In the genomic region with DNA sequence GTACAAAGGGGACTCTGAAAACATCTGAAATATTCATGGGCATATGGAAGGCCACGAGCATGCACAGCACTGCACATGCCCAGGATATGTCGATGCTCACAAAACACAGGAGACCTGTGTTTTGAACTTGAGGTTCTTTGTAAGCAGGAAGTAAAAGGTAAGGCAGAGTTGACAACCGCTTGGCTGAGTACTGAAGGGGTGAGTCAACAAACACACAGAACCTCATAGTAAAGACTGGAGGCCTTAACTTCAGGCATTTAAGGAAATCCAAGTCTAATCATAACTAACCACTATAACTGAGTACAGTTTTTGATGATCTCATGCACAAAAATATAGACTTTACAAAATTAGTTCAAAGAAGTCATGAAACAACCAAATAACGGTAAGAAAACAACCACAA, we compare ENCODE assay signal across 21 cellular contexts.
A peak's percentile ranks its signal among the peaks of the same experiment; 100 is the strongest.
DNase-seq lines count a peak whose midpoint lies in the region; ATAC-seq and TF ChIP-seq lines count a peak whose summit lies in the region.
"Had no signal": no experiment of that assay in that cellular context is flagged by ENCODE, and none has a peak within 500 bp of the region (broad histone marks: within the 10 kb centered on the region; RNA-seq: fewer than 3 reads in every experiment).

No MANE protein-coding gene starts in this region.

- intact Hi-C loops in mammary epithelial cell (cut with micrococcal nuclease): no loop called here
- intact Hi-C loops in breast epithelium (cut with DNase I; ENCODE audit: low total_unique reads): no loop called here
- intact Hi-C loops in PC-3 (cut with micrococcal nuclease): loop anchor here (10.0 kb wide), 1 partner anchor 77 kb away; the partner anchor contains the start of genes MYO9A and SENP8
- intact Hi-C loops in Right ventricle myocardium superior (cut with DNase I): no loop called here
- intact Hi-C loops in activated T-helper 2 cell treated with anti-CD3 and anti-CD28 coated beads, Interferon-gamma antibody, Interleukin-2, Interleukin-4, amounts not matched to agents 10 μg/mL and 5 μg/mL and 100 μg/mL, durations not matched to agents 14 hours and 24 hours and 36 hours (cut with micrococcal nuclease): no loop called here

- no peaks in the 10 kb centered on the region for H4K20me1 ChIP-seq in mammary epithelial cell (ENCODE audit: insufficient read depth, low read length)
- no peaks in the 10 kb centered on the region for H4K20me1 ChIP-seq in PC-3 (ENCODE audit: low read length)

- CTCF ChIA-PET in mammary epithelial cell (lab: Charles Lee; ENCODE audit: low non-redundant PET): no interaction called here
- CTCF ChIA-PET in PC-3 (lab: Charles Lee): no interaction called here

- H3K4me1 ChIP-seq in mammary epithelial cell (ENCODE audit: insufficient read depth, low read length): peaks cover 5% of the 10 kb centered on the region
- no peaks in the 10 kb centered on the region for H3K4me1 ChIP-seq in breast epithelium
- H3K4me1 ChIP-seq in PC-3 (ENCODE audit: insufficient read depth, low read length): peaks cover 11% of the 10 kb centered on the region

- H3K27me3 Mint-ChIP-seq in activated T-helper 2 cell treated with anti-CD3 and anti-CD28 coated beads, Interferon-gamma antibody, Interleukin-2, Interleukin-4, amounts not matched to agents 10 μg/mL and 5 μg/mL and 100 μg/mL, durations not matched to agents 14 hours and 24 hours and 36 hours (ENCODE audit: low read depth): no peaks in the 10 kb centered on the region
- H3K27me3 Mint-ChIP-seq: memory B cell, naive B cell had no signal

- POLR2A ChIA-PET in PC-3 (lab: Charles Lee; ENCODE audit: unreplicated experiment): no interaction called here

- TF ChIP-seq POLR2A in breast epithelium (IDR thresholded peaks at IDR 0.05): no peak

- no TSS peak for BruUV-seq in mammary epithelial cell (replicated peaks; lab: Mats Ljungman, UMichigan)
- BruUV-seq in PC-3 (replicated peaks; lab: Mats Ljungman, UMichigan): no TSS peak

- H3K27ac Mint-ChIP-seq in activated T-helper 2 cell treated with anti-CD3 and anti-CD28 coated beads, Interferon-gamma antibody, Interleukin-2, Interleukin-4, amounts not matched to agents 10 μg/mL and 5 μg/mL and 100 μg/mL, durations not matched to agents 14 hours and 24 hours and 36 hours: no peak overlapping the region
- H3K27ac Mint-ChIP-seq: memory B cell, naive B cell had no signal

- H3K79me2 ChIP-seq in mammary epithelial cell (ENCODE audit: insufficient read depth, low read length): peaks cover 62% of the 10 kb centered on the region
- H3K79me2 ChIP-seq in PC-3 (ENCODE audit: low read length): 0 out of 2 replicates have a peak, but pooled peaks cover 7% of the 10 kb centered on the region

- dilution Hi-C loops in mammary epithelial cell (cut with HindIII; ENCODE audit: low sequenced_read_pairs): no loop called here

- H3K9me3 ChIP-seq in mammary epithelial cell (replicated peaks; ENCODE audit: insufficient read depth, low read length) (no peaks in the 10 kb centered on the region), breast epithelium (no peaks in the 10 kb centered on the region), PC-3 (ENCODE audit: low read length) (no peaks in the 10 kb centered on the region)
- H3K9me3 ChIP-seq: BE2C had no signal

- TF ChIP-seq CTCF in mammary epithelial cell (conservative IDR thresholded peaks at IDR 0.05 in 1 of 2, IDR thresholded peaks at IDR 0.05 in 1 of 2; ENCODE audit: extremely low read depth in 1 of 2, insufficient read depth in 1 of 2, low read depth in 1 of 2, low read length in 2 of 2): no peak
- TF ChIP-seq CTCF in breast epithelium (IDR thresholded peaks at IDR 0.05): no peak
- TF ChIP-seq CTCF in PC-3 (conservative IDR thresholded peaks at IDR 0.05; ENCODE audit: low read depth, low read length): no peak
- no peak for TF ChIP-seq CTCF in epithelial cell of esophagus (IDR thresholded peaks at IDR 0.05; ENCODE audit: insufficient read depth, low read depth, low read length, missing control alignments)

- peaks cover 5% of the 10 kb centered on the region for H3K4me1 Mint-ChIP-seq in activated T-helper 2 cell treated with anti-CD3 and anti-CD28 coated beads, Interferon-gamma antibody, Interleukin-2, Interleukin-4, amounts not matched to agents 10 μg/mL and 5 μg/mL and 100 μg/mL, durations not matched to agents 14 hours and 24 hours and 36 hours (ENCODE audit: low read depth)

- peaks cover 19% of the 10 kb centered on the region for H3K9me3 Mint-ChIP-seq in activated T-helper 2 cell treated with anti-CD3 and anti-CD28 coated beads, Interferon-gamma antibody, Interleukin-2, Interleukin-4, amounts not matched to agents 10 μg/mL and 5 μg/mL and 100 μg/mL, durations not matched to agents 14 hours and 24 hours and 36 hours

- WGBS in mammary epithelial cell (ENCODE audit: low coverage, missing lambda C conversion rate): 86% methylated on average over 4 of the region's 4 CpGs

- H3K36me3 Mint-ChIP-seq in activated T-helper 2 cell treated with anti-CD3 and anti-CD28 coated beads, Interferon-gamma antibody, Interleukin-2, Interleukin-4, amounts not matched to agents 10 μg/mL and 5 μg/mL and 100 μg/mL, durations not matched to agents 14 hours and 24 hours and 36 hours (ENCODE audit: low read depth): peaks cover 9% of the 10 kb centered on the region

- H3K4me2 ChIP-seq in mammary epithelial cell (ENCODE audit: insufficient read depth, low read depth, low read length): no peak overlapping the region
- H3K4me2 ChIP-seq in PC-3 (ENCODE audit: low read length): no peak overlapping the region

- no peak overlapping the region for H3K27ac ChIP-seq in mammary epithelial cell (ENCODE audit: insufficient read depth, low read depth, low read length)
- H3K27ac ChIP-seq in breast epithelium: no peak overlapping the region
- H3K27ac ChIP-seq in PC-3 (ENCODE audit: low read length): no peak overlapping the region
- H3K27ac ChIP-seq: RWPE1 had no signal

- H3K9ac ChIP-seq in mammary epithelial cell (ENCODE audit: insufficient read depth, low read length): no peak overlapping the region
- no peak overlapping the region for H3K9ac ChIP-seq in PC-3 (ENCODE audit: low read length)

- no peaks in the 10 kb centered on the region for H3K9me2 ChIP-seq in PC-3 (replicated peaks; ENCODE audit: low read length)

- H3K27me3 ChIP-seq in mammary epithelial cell (ENCODE audit: insufficient read depth, low read length): no peaks in the 10 kb centered on the region
- no peaks in the 10 kb centered on the region for H3K27me3 ChIP-seq in breast epithelium
- H3K27me3 ChIP-seq in PC-3 (ENCODE audit: low read length): no peaks in the 10 kb centered on the region
- H3K27me3 ChIP-seq: BE2C had no signal

- H3K4me3 ChIP-seq in mammary epithelial cell (replicated peaks in 1 of 3; ENCODE audit: insufficient read depth in 1 of 3, low read depth in 2 of 3, low read length in 3 of 3) (no peak overlapping the region), breast epithelium (no peak overlapping the region), PC-3 (ENCODE audit: low read length) (no peak overlapping the region), epithelial cell of esophagus (ENCODE audit: low read length) (no peak overlapping the region)

- H2AFZ ChIP-seq in mammary epithelial cell (ENCODE audit: low read depth, low read length) (no peak overlapping the region), PC-3 (ENCODE audit: low read length) (no peak overlapping the region)

- no peaks in the 10 kb centered on the region for H3K36me3 ChIP-seq in mammary epithelial cell (ENCODE audit: insufficient read depth, low read length)
- H3K36me3 ChIP-seq in breast epithelium: no peaks in the 10 kb centered on the region
- H3K36me3 ChIP-seq in PC-3 (ENCODE audit: low read depth, low read length): no peaks in the 10 kb centered on the region
- H3K36me3 ChIP-seq: BE2C had no signal

- DNase-seq in mammary epithelial cell (peak; percentile 58), breast epithelium (ENCODE audit: low spot score in 2 of 2) (no peak), PC-3 (peak; percentile 68), epithelial cell of esophagus (ENCODE audit: low read depth) (peak; percentile 79), hypothalamus (lab: John Stamatoyannopoulos, UW) (no peak), Right ventricle myocardium superior (no peak)
- DNase-seq in activated T-helper 2 cell treated with anti-CD3 and anti-CD28 coated beads, Interferon-gamma antibody, Interleukin-2, Interleukin-4, amounts not matched to agents 10 μg/mL and 5 μg/mL and 100 μg/mL, durations not matched to agents 14 hours and 24 hours and 36 hours (ENCODE audit: low spot score): no peak
- DNase-seq: BE2C; COR-L47; dermis blood vessel endothelial cell; foreskin melanocyte; kidney glomerular epithelial cell; naive B cell; NCI-H1105 treated with DMSO at 0.1 percent for 48 hours; NCI-H524; right cardiac atrium; stimulated activated CD4-positive, alpha-beta T cell treated with anti-CD3 and anti-CD28 coated beads, Interleukin-15, amount 100 ng/mL, for 24 hours; T1000 had no signal

- ATAC-seq in PC-3 (peak; percentile 81), HG02981 (IDR thresholded peaks at IDR 0.05; ENCODE audit: unreplicated experiment) (no peak), Right ventricle myocardium superior (ENCODE audit: poor library complexity) (no peak)
- ATAC-seq: right cardiac atrium had no signal

- in situ Hi-C loops in mammary epithelial cell (cut with MboI; ENCODE audit: low sequenced_read_pairs in 2 of 2): no loop called here

- H3K4me3 Mint-ChIP-seq in activated T-helper 2 cell treated with anti-CD3 and anti-CD28 coated beads, Interferon-gamma antibody, Interleukin-2, Interleukin-4, amounts not matched to agents 10 μg/mL and 5 μg/mL and 100 μg/mL, durations not matched to agents 14 hours and 24 hours and 36 hours (ENCODE audit: low read depth): no peak overlapping the region
- H3K4me3 Mint-ChIP-seq: memory B cell, naive B cell had no signal

- H3F3A ChIP-seq in PC-3 (ENCODE audit: low read length, unreplicated experiment): no peaks in the 10 kb centered on the region

Comparison
In these comparisons a context has a peak if more than half of its experiments do, and no peak if none do; other contexts are left out.
1. DNase-seq: peak in mammary epithelial cell (single experiment), PC-3 (single experiment) and epithelial cell of esophagus (single experiment); none in breast epithelium (0 of 2), hypothalamus (0 of 51), Right ventricle myocardium superior (single experiment) and activated T-helper 2 cell treated with anti-CD3 and anti-CD28 coated beads, Interferon-gamma antibody, Interleukin-2, Interleukin-4, amounts not matched to agents 10 μg/mL and 5 μg/mL and 100 μg/mL, durations not matched to agents 14 hours and 24 hours and 36 hours (single experiment).